Comparison of ENCODE assay signal across 16 cellular contexts in genomic region chr5:175712313-175712680, GRCh38. TPM values are rescaled to one million over a fixed set of nuclear protein-coding genes. Genes with fewer than 3 reads are reported as not detected.
DNase-seq lines count a peak whose midpoint lies in the region; ATAC-seq and TF ChIP-seq lines count a peak whose summit lies in the region.
"Had no signal": no experiment of that assay in that cellular context is flagged by ENCODE, and none has a peak within 500 bp of the region (broad histone marks: within the 10 kb centered on the region; RNA-seq: fewer than 3 reads in every experiment).

No MANE protein-coding gene starts in this region.

- H3K23me2 ChIP-seq in H9 (ENCODE audit: insufficient read length, low read depth, low read length, poor library complexity, severe bottlenecking): no peaks in the 10 kb centered on the region

- no peak overlapping the region; a peak in 1 of 7 replicates for H3K27ac Mint-ChIP-seq in H9
- H3K27ac Mint-ChIP-seq: B cell; CD4-positive, alpha-beta T cell had no signal

- H4K20me1 ChIP-seq in H9 (ENCODE audit: control insufficient read depth, insufficient read depth, insufficient read length): no peaks in the 10 kb centered on the region

- no peak overlapping the region for H2BK15ac ChIP-seq in H9 (ENCODE audit: low read depth, low read length)

- peaks cover 7 to 9% of the 10 kb centered on the region in 2 experiments for H3K4me1 Mint-ChIP-seq in H9
- H3K4me1 Mint-ChIP-seq: B cell had no signal

- TF ChIP-seq CTCF in H9 (conservative IDR thresholded peaks at IDR 0.05) (no peak), dorsolateral prefrontal cortex (IDR thresholded peaks at IDR 0.05 in 54 of 56, conservative IDR thresholded peaks at IDR 0.05 in 2 of 56; ENCODE audit: low read depth in 1 of 56, partially characterized antibody in 56 of 56) (no peak), upper lobe of right lung (IDR thresholded peaks at IDR 0.05) (no peak)

- no peak overlapping the region for H2AK5ac ChIP-seq in H9 (ENCODE audit: insufficient read length, low read length)

- no peak overlapping the region for H3K4ac ChIP-seq in H9 (ENCODE audit: low read depth, low read length)

- H3K23ac ChIP-seq in H9 (ENCODE audit: insufficient read length, low read depth, low read length): no peak overlapping the region

- no peak overlapping the region for H4K91ac ChIP-seq in H9 (ENCODE audit: insufficient read length, low read depth, low read length)

- DNase-seq in cardiac septum (ENCODE audit: low spot score) (peak; percentile 56), Right ventricle myocardium inferior (ENCODE audit: missing footprints) (no peak), H9 (no peak), dorsolateral prefrontal cortex (peak in 3 of 10 donors; percentile 8 to 14 (median 10)), upper lobe of right lung (peak; percentile 12), mucosa of gallbladder (ENCODE audit: low spot score) (no peak), dermis blood vessel endothelial cell (no peak)
- DNase-seq: COR-L47, H7, Kasumi-1, MG63, NCI-H1417, NCI-H2081 treated with DMSO at 0.1 percent for 48 hours had no signal

- no peaks in the 10 kb centered on the region for H3K79me2 ChIP-seq in H9 (ENCODE audit: insufficient read depth, low read length)

- no peak overlapping the region for H3K9ac ChIP-seq in H9 (ENCODE audit: extremely low read depth, insufficient read length, low read length)

- H3K4me2 ChIP-seq in H9 (ENCODE audit: insufficient read depth, insufficient read length, low read length): no peak overlapping the region

- H3K36me3 ChIP-seq in upper lobe of right lung: no peaks in the 10 kb centered on the region
- H3K36me3 ChIP-seq: MG63 had no signal

- H3K14ac ChIP-seq in H9 (ENCODE audit: insufficient read depth, low read length): no peak overlapping the region

- H3K27me3 ChIP-seq in H9 (ENCODE audit: insufficient read depth, low read length) (no peaks in the 10 kb centered on the region), dorsolateral prefrontal cortex (no peaks in the 10 kb centered on the region), upper lobe of right lung (no peaks in the 10 kb centered on the region)

- H3K36me3 Mint-ChIP-seq in H9 (ENCODE audit: insufficient read depth in 1 of 3, low read depth in 3 of 3): peaks cover 26 to 51% (median 35%) of the 10 kb centered on the region in 3 experiments

- no peak overlapping the region for H4K5ac ChIP-seq in H9 (ENCODE audit: insufficient read length, low read depth, low read length)

- no peak overlapping the region for H2AFZ ChIP-seq in H9 (ENCODE audit: low read length)

- peaks cover 6% of the 10 kb centered on the region for H3K9me3 ChIP-seq in H9 (ENCODE audit: control insufficient read depth, low read depth, low read length)
- no peaks in the 10 kb centered on the region for H3K9me3 ChIP-seq in upper lobe of right lung

- no peak overlapping the region for H2BK20ac ChIP-seq in H9 (ENCODE audit: low read depth, low read length, poor library complexity, severe bottlenecking)

- H3T11ph ChIP-seq in H9 (ENCODE audit: low read length): no peak overlapping the region

- no peaks in the 10 kb centered on the region for H3K4me1 ChIP-seq in H9 (ENCODE audit: insufficient read depth, low read length)
- H3K4me1 ChIP-seq in upper lobe of right lung: no peaks in the 10 kb centered on the region

- WGBS in H9 (ENCODE audit: extremely low coverage, insufficient read length, low lambda C conversion rate): no CpG with 5 or more reads among the region's 8 CpGs

- intact Hi-C loops in cardiac septum (cut with DNase I) (loop anchor here (10.0 kb wide), 2 partner anchors 107 to 137 kb away; no protein-coding TSS in a partner anchor), Right ventricle myocardium inferior (cut with DNase I) (loop anchor here (5.0 kb wide), 1 partner anchor 115 kb away; no protein-coding TSS in a partner anchor), dorsolateral prefrontal cortex (cut with DNase I) (no loop called here), upper lobe of right lung (cut with DNase I) (loop anchor here (5.0 kb wide), 1 partner anchor 175 kb away; no protein-coding TSS in a partner anchor)

- no peak overlapping the region for H4K8ac ChIP-seq in H9 (replicated peaks; ENCODE audit: insufficient read length, low read depth, low read length)

- peaks cover 16% of the 10 kb centered on the region for H3K27me3 Mint-ChIP-seq in H9 (ENCODE audit: low read depth)
- H3K27me3 Mint-ChIP-seq: CD4-positive, alpha-beta T cell had no signal

- H3K9me3 Mint-ChIP-seq in H9: peaks cover 29 to 35% of the 10 kb centered on the region in 2 experiments

- H3K27ac ChIP-seq in H9 (ENCODE audit: insufficient read length, low read depth, low read length): no peak overlapping the region
- peak overlapping the region in 46 of 59 donors; percentile 7 to 88 (median 56) for H3K27ac ChIP-seq in dorsolateral prefrontal cortex
- H3K27ac ChIP-seq in upper lobe of right lung: no peak overlapping the region

- no peak for ATAC-seq in Right ventricle myocardium inferior
- ATAC-seq in upper lobe of right lung: no peak
- ATAC-seq: Panc1 had no signal

- H2BK5ac ChIP-seq in H9 (ENCODE audit: insufficient read length, low read length): no peak overlapping the region

- H3K4me3 ChIP-seq in dorsolateral prefrontal cortex (no peak overlapping the region), upper lobe of right lung (no peak overlapping the region)
- H3K4me3 ChIP-seq: MG63 had no signal

- no peak overlapping the region for H2BK12ac ChIP-seq in H9 (ENCODE audit: insufficient read length, low read depth, low read length)

- no peak overlapping the region for H3K4me3 Mint-ChIP-seq in H9
- H3K4me3 Mint-ChIP-seq: B cell; CD4-positive, alpha-beta T cell had no signal

- no peaks in the 10 kb centered on the region for H3K79me1 ChIP-seq in H9 (ENCODE audit: insufficient read depth, low read depth, low read length, poor library complexity, severe bottlenecking)

- H3K56ac ChIP-seq in H9 (ENCODE audit: insufficient read length, low read depth, low read length): no peak overlapping the region

- no peak overlapping the region for H2BK120ac ChIP-seq in H9 (ENCODE audit: low read depth, low read length, poor library complexity, severe bottlenecking)

- peak overlapping the region; percentile 12 for H3K18ac ChIP-seq in H9 (ENCODE audit: insufficient read length, low read depth, low read length)

RNA-seq across cellular contexts. Expression of gene HRH2, which starts 54.4 kb away (rescaled TPM):
- total RNA-seq in cardiac septum: 60.1 TPM
- total RNA-seq in Right ventricle myocardium inferior: 46.6 TPM
- total RNA-seq in H9 (2021): 3.3 and 3.6 TPM in 2 replicates
- 10 to 100 TPM in 119 of 120 experiments, 1 to 10 TPM in 1; 8.7 to 45.7 (median 25.9) TPM for total RNA-seq in dorsolateral prefrontal cortex
- total RNA-seq in upper lobe of right lung: 8.2 TPM
- 1.4 TPM for total RNA-seq in mucosa of gallbladder
- total RNA-seq in dermis blood vessel endothelial cell: 0.05 TPM in 1 of 2 replicates, not detected in the other
- total RNA-seq: B cell had no signal

Comparison
In these comparisons a context has a peak if more than half of its experiments do, and no peak if none do; other contexts are left out.
1. DNase-seq: peak in cardiac septum (single experiment) and upper lobe of right lung (single experiment); none in Right ventricle myocardium inferior (single experiment), H9 (single experiment), mucosa of gallbladder (single experiment) and dermis blood vessel endothelial cell (single experiment).
2. H3K27ac ChIP-seq: peak in dorsolateral prefrontal cortex (46 of 59); none in H9 (single experiment) and upper lobe of right lung (single experiment).
3. intact Hi-C loops: an anchor here in cardiac septum (10.0 kb wide), Right ventricle myocardium inferior (5.0 kb wide) and upper lobe of right lung (5.0 kb wide); none called in dorsolateral prefrontal cortex.